Comparison of ENCODE assay signal across 21 cellular contexts in the genomic region with DNA sequence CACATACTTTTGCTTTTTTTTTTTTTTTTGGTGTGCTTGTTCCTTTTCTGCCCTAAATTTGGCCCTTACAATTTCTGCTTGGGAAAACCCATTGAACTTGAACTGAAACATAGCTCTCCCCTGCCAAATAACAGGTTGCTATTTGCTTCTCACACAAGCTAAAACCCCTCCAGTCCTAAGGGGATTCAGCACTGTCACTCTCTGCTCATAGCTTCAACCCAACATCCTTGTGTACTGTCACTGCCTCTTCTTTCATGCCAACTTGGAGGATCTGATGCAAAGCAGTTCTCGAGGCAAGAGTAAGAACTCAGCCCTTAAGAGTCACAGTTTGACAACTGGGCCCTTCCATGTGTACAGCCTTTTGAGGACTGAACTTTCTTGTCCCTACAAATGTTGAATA.
"Had no signal": no experiment of that assay in that cellular context is flagged by ENCODE, and none has a peak within 500 bp of the region (broad histone marks: within the 10 kb centered on the region; RNA-seq: fewer than 3 reads in every experiment).

No MANE protein-coding gene starts in this region.

- H3K4me1 ChIP-seq: gastrocnemius medialis, heart right ventricle, left lung had no signal

- H3K36me3 Mint-ChIP-seq: mesothelial cell of epicardium, naive B cell had no signal

- H3K4me3 Mint-ChIP-seq: effector memory CD8-positive, alpha-beta T cell; endodermal cell; mesothelial cell of epicardium; naive B cell had no signal

- H3K27ac ChIP-seq: coronary artery, epithelial cell of prostate, esophagus squamous epithelium, gastrocnemius medialis, heart right ventricle, left lung, lower lobe of right lung had no signal

- H3K27ac Mint-ChIP-seq: effector memory CD8-positive, alpha-beta T cell; endodermal cell; mesothelial cell of epicardium; naive B cell had no signal

- H3K9me3 Mint-ChIP-seq: endodermal cell, mesothelial cell of epicardium, naive B cell had no signal

- H3K9me3 ChIP-seq: esophagus squamous epithelium, gastrocnemius medialis, heart right ventricle, left lung, lower lobe of right lung, mucosa of descending colon had no signal

- H3K4me3 ChIP-seq: coronary artery, esophagus squamous epithelium, gastrocnemius medialis, heart right ventricle, left lung, lower lobe of right lung, mucosa of descending colon had no signal

- DNase-seq: effector CD8-positive, alpha-beta T cell; effector memory CD8-positive, alpha-beta T cell; endodermal cell; erythroblast; esophagus squamous epithelium; foreskin melanocyte; gastrocnemius medialis; glutamatergic neuron; heart right ventricle; hippocampal formation; left cardiac atrium; left lung; left ventricle myocardium superior; lower lobe of right lung; mesenchymal stem cell; mucosa of descending colon; naive B cell had no signal

- H3K36me3 ChIP-seq: esophagus squamous epithelium, gastrocnemius medialis, heart right ventricle, left lung, lower lobe of right lung had no signal

- ATAC-seq: effector memory CD8-positive, alpha-beta T cell; esophagus mucosa; gastrocnemius medialis; heart right ventricle; left cardiac atrium; left lung; left ventricle myocardium superior; lower lobe of right lung; mucosa of descending colon had no signal

- H3K27me3 ChIP-seq: gastrocnemius medialis, heart right ventricle, left lung had no signal
